Comparison of ENCODE assay signal across 15 cellular contexts in the genomic region with DNA sequence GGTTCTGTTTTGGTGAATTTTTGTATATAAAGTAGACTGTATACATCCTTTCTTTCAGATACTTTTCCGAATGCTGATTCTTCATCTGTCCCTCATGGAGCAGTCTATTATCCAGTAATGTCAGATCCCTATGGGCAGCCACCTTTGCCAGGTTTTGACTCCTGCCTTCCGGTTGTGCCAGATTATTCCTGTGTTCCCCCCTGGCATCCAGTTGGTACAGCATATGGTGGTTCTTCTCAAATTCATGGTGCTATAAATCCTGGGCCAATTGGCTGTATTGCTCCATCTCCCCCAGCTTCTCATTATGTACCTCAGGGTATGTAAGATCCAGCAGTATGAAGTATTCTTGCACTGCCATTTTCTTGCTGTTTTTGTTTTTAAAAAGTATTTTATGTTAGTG.
DNase-seq lines count a peak whose midpoint lies in the region; ATAC-seq and TF ChIP-seq lines count a peak whose summit lies in the region.
"Had no signal": no experiment of that assay in that cellular context is flagged by ENCODE, and none has a peak within 500 bp of the region (broad histone marks: within the 10 kb centered on the region; RNA-seq: fewer than 3 reads in every experiment).

No MANE protein-coding gene starts in this region.

- H3K4me3 ChIP-seq in Peyer's patch: no peak overlapping the region
- H3K4me3 ChIP-seq: A549, GM23248, HAP-1 had no signal

- no peaks in the 10 kb centered on the region for H3K9me3 ChIP-seq in Peyer's patch
- H3K9me3 ChIP-seq: A549, HAP-1 had no signal

- no peak for TF ChIP-seq CTCF in Peyer's patch (IDR thresholded peaks at IDR 0.05)

- in situ Hi-C loops in G401 (cut with HindIII; ENCODE audit: low sequenced_read_pairs): no loop called here

- DNase-seq in G401 (ENCODE audit: low spot score): peak; percentile 85
- DNase-seq in NCI-H2171 (lab: John Stamatoyannopoulos, UW): peak; percentile 31
- DNase-seq in cerebellar cortex (ENCODE audit: low spot score): peak; percentile 82
- no peak for DNase-seq in 8988T
- DNase-seq in Peyer's patch: no peak
- no peak for DNase-seq in DMS53 treated with DMSO at 0.1 percent for 48 hours (lab: John Stamatoyannopoulos, UW; ENCODE audit: unreplicated experiment)
- DNase-seq: AML-193; CD4-positive, alpha-beta T cell; DMS53; GDM1; GM23248 had no signal

- TF ChIP-seq POLR2A in Peyer's patch (IDR thresholded peaks at IDR 0.05): no peak

- no peaks in the 10 kb centered on the region for H3K4me1 ChIP-seq in Peyer's patch
- H3K4me1 ChIP-seq: A549, HAP-1 had no signal

- no peak for ATAC-seq in HG03045 (IDR thresholded peaks at IDR 0.05; ENCODE audit: unreplicated experiment)
- ATAC-seq: A549 had no signal

- H3K36me3 ChIP-seq in Peyer's patch: no peaks in the 10 kb centered on the region

- H3K27ac ChIP-seq in Peyer's patch: no peak overlapping the region
- H3K27ac ChIP-seq: A549, C4-2B, GM23248 had no signal

- H3K27me3 ChIP-seq in Peyer's patch: no peaks in the 10 kb centered on the region

Comparison
In these comparisons a context has a peak if more than half of its experiments do, and no peak if none do; other contexts are left out.
1. DNase-seq: peak in G401 (single experiment), NCI-H2171 (single experiment) and cerebellar cortex (single experiment); none in 8988T (single experiment), Peyer's patch (0 of 3) and DMS53 treated with DMSO at 0.1 percent for 48 hours (single experiment).